In the genomic region with DNA sequence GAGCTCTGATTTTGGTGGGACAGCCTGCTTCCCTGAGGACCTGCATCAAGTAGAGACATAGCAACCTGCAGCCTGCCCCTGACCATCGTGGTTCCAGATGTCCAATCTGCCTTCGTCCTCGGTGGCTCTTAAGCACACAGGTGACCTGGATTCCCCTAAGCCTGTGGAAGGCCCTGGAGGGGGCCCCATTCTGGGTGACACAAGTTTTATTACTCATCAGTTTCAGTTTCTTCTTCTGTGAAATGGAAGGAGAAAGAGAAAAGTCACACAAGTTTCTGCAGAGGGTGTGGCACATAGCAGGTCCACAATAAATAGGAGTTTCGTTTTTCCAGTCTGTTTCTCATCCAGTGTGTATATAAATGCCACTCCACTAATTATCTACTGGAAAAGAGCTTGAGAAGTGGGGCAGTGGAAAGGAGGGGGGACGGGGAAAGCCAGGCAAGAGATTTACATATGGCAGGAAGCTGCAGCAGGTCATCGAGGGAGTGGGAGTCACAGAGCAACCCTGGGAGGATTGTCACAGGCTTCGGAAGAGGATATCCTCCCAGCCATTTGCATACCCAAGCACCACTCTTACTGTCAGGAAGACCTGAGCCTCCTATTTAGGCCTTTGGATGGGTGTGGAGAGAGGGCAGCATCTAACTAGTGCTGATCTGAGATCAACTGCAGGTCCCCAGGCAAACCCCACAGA, we compare ENCODE assay signal across 10 cellular contexts. TPM values are rescaled to one million over a fixed set of nuclear protein-coding genes. Genes with fewer than 3 reads are reported as not detected.
DNase-seq lines count a peak whose midpoint lies in the region; ATAC-seq and TF ChIP-seq lines count a peak whose summit lies in the region.
"Had no signal": no experiment of that assay in that cellular context is flagged by ENCODE, and none has a peak within 500 bp of the region (broad histone marks: within the 10 kb centered on the region; RNA-seq: fewer than 3 reads in every experiment).

No MANE protein-coding gene starts in this region.

- H3K27me3 Mint-ChIP-seq in activated T-cell treated with anti-CD3 and anti-CD28 coated beads, Interleukin-2, amount 50 U/mL, for 24 hours: no peaks in the 10 kb centered on the region
- H3K27me3 Mint-ChIP-seq in activated CD8-positive, alpha-beta T cell treated with anti-CD3 and anti-CD28 coated beads for 36 hours: no peaks in the 10 kb centered on the region
- peaks cover 3% of the 10 kb centered on the region for H3K27me3 Mint-ChIP-seq in endothelial cell (ENCODE audit: unreplicated experiment)

- no peak overlapping the region for H3K4me3 ChIP-seq in testis
- H3K4me3 ChIP-seq: SJSA1 had no signal

- no peak for TF ChIP-seq POLR2A in testis (IDR thresholded peaks at IDR 0.05)

- CTCF ChIA-PET in activated CD8-positive, alpha-beta T cell treated with anti-CD3 and anti-CD28 coated beads for 36 hours (lab: Charles Lee): interaction anchor here (0.9 to 18.3 kb wide), 3 partner anchors 18 to 70 kb away, joined by 3 to 601 read pairs (median 8); no protein-coding TSS in a partner anchor

- no peaks in the 10 kb centered on the region for H3K27me3 ChIP-seq in testis
- H3K27me3 ChIP-seq: SJSA1 had no signal

- H3K4me3 Mint-ChIP-seq in activated T-cell treated with anti-CD3 and anti-CD28 coated beads, Interleukin-2, amount 50 U/mL, for 24 hours: peak overlapping the region; percentile 57
- peak overlapping the region; percentile 39 for H3K4me3 Mint-ChIP-seq in activated CD8-positive, alpha-beta T cell treated with anti-CD3 and anti-CD28 coated beads for 36 hours
- no peak overlapping the region for H3K4me3 Mint-ChIP-seq in endothelial cell (ENCODE audit: unreplicated experiment)

- H3K4me1 ChIP-seq in testis: no peaks in the 10 kb centered on the region

- intact Hi-C loops in activated CD8-positive, alpha-beta T cell treated with anti-CD3 and anti-CD28 coated beads for 36 hours (cut with micrococcal nuclease): loop anchor here (5.0 kb wide), 1 partner anchor 52 kb away; no protein-coding TSS in a partner anchor
- intact Hi-C loops in testis (cut with DNase I; ENCODE audit: low total_unique reads): no loop called here

- no peak overlapping the region for H3K27ac ChIP-seq in testis
- H3K27ac ChIP-seq: SJSA1 had no signal

- no peak for TF ChIP-seq CTCF in activated CD8-positive, alpha-beta T cell treated with anti-CD3 and anti-CD28 coated beads for 36 hours (IDR thresholded peaks at IDR 0.05)
- TF ChIP-seq CTCF in testis (IDR thresholded peaks at IDR 0.05): no peak
- no peak for TF ChIP-seq CTCF in endothelial cell (IDR thresholded peaks at IDR 0.05; ENCODE audit: unreplicated experiment)

- H3K27ac Mint-ChIP-seq in activated T-cell treated with anti-CD3 and anti-CD28 coated beads, Interleukin-2, amount 50 U/mL, for 24 hours: peak overlapping the region; percentile 91
- peak overlapping the region; percentile 92 for H3K27ac Mint-ChIP-seq in activated CD8-positive, alpha-beta T cell treated with anti-CD3 and anti-CD28 coated beads for 36 hours
- no peak overlapping the region for H3K27ac Mint-ChIP-seq in endothelial cell (ENCODE audit: unreplicated experiment)

- DNase-seq in activated T-cell treated with anti-CD3 and anti-CD28 coated beads, Interleukin-2, amount 50 U/mL, for 24 hours: peak; percentile 47
- no peak for DNase-seq in activated T-cell treated with anti-CD3 and anti-CD28 coated beads, Interleukin-2, amount 50 U/mL, for 1 hour
- peak; percentile 78 for DNase-seq in activated CD8-positive, alpha-beta T cell treated with anti-CD3 and anti-CD28 coated beads for 36 hours
- DNase-seq in stimulated activated naive CD8-positive, alpha-beta T cell treated with anti-CD3 and anti-CD28 coated beads, Interleukin-15, Interleukin-2, amounts not matched to agents 100 U/mL and 50 U/mL, for 24 hours: peak; percentile 52
- no peak for DNase-seq in testis
- DNase-seq in endothelial cell (ENCODE audit: low spot score): no peak
- no peak for DNase-seq in cerebellar nuclear complex (lab: John Stamatoyannopoulos, UW)
- DNase-seq: anterior cingulate cortex had no signal

- H3K9me3 ChIP-seq in testis: no peaks in the 10 kb centered on the region
- H3K9me3 ChIP-seq: SJSA1 had no signal

- no peaks in the 10 kb centered on the region for H3K36me3 ChIP-seq in testis (ENCODE audit: low read depth, missing control alignments)
- H3K36me3 ChIP-seq: SJSA1 had no signal

- peak; percentile 44 for ATAC-seq in HG02798 (IDR thresholded peaks at IDR 0.05; ENCODE audit: poor library complexity, unreplicated experiment)
- peak; percentile 59 for ATAC-seq in activated CD8-positive, alpha-beta T cell treated with anti-CD3 and anti-CD28 coated beads for 36 hours
- peak; percentile 56 for ATAC-seq in stimulated activated naive CD8-positive, alpha-beta T cell treated with anti-CD3 and anti-CD28 coated beads, Interleukin-15, Interleukin-2, amounts not matched to agents 100 U/mL and 50 U/mL, for 24 hours

- H3K36me3 Mint-ChIP-seq in activated T-cell treated with anti-CD3 and anti-CD28 coated beads, Interleukin-2, amount 50 U/mL, for 24 hours (ENCODE audit: low read depth): no peaks in the 10 kb centered on the region
- no peaks in the 10 kb centered on the region for H3K36me3 Mint-ChIP-seq in activated CD8-positive, alpha-beta T cell treated with anti-CD3 and anti-CD28 coated beads for 36 hours (ENCODE audit: low read depth)
- no peaks in the 10 kb centered on the region for H3K36me3 Mint-ChIP-seq in endothelial cell (ENCODE audit: low read depth, unreplicated experiment)

- POLR2A ChIA-PET in activated CD8-positive, alpha-beta T cell treated with anti-CD3 and anti-CD28 coated beads for 36 hours (lab: Charles Lee): interaction anchor here (0.7 to 1.9 kb wide), 4 partner anchors 8 to 68 kb away, joined by 3 to 5 read pairs (median 4); no protein-coding TSS in a partner anchor

- 76 to 81% methylated on average over 7 of the region's 7 CpGs for WGBS in testis, 2 donors

- H3K9me3 Mint-ChIP-seq in activated T-cell treated with anti-CD3 and anti-CD28 coated beads, Interleukin-2, amount 50 U/mL, for 24 hours: peaks cover 5% of the 10 kb centered on the region
- H3K9me3 Mint-ChIP-seq in activated CD8-positive, alpha-beta T cell treated with anti-CD3 and anti-CD28 coated beads for 36 hours: peaks cover 2% of the 10 kb centered on the region
- no peaks in the 10 kb centered on the region for H3K9me3 Mint-ChIP-seq in endothelial cell (ENCODE audit: unreplicated experiment)

- H3K4me1 Mint-ChIP-seq in activated T-cell treated with anti-CD3 and anti-CD28 coated beads, Interleukin-2, amount 50 U/mL, for 24 hours (ENCODE audit: low read depth): peaks cover 51% of the 10 kb centered on the region
- peaks cover 51% of the 10 kb centered on the region for H3K4me1 Mint-ChIP-seq in activated CD8-positive, alpha-beta T cell treated with anti-CD3 and anti-CD28 coated beads for 36 hours (ENCODE audit: low read depth)
- peaks cover 14% of the 10 kb centered on the region for H3K4me1 Mint-ChIP-seq in endothelial cell (ENCODE audit: unreplicated experiment)

RNA-seq across cellular contexts. Expression of a gene that starts 10.0 kb away (rescaled TPM):
- total RNA-seq in activated CD8-positive, alpha-beta T cell treated with anti-CD3 and anti-CD28 coated beads for 36 hours: not detected
- total RNA-seq in testis: 1 to 10 TPM in 1 of 2 donors, under 1 TPM in 1; 0.87 to 1.4 TPM
- polyA plus RNA-seq in testis (ENCODE audit: insufficient read depth, low read depth, low replicate concordance): 0.53 TPM
- total RNA-seq in endothelial cell (ENCODE audit: unreplicated experiment): 1.3 TPM
- total RNA-seq: SJSA1 had no signal

Comparison
In these comparisons a context has a peak if more than half of its experiments do, and no peak if none do; other contexts are left out.
1. DNase-seq: peak in activated T-cell treated with anti-CD3 and anti-CD28 coated beads, Interleukin-2, amount 50 U/mL, for 24 hours (single experiment), activated CD8-positive, alpha-beta T cell treated with anti-CD3 and anti-CD28 coated beads for 36 hours (single experiment) and stimulated activated naive CD8-positive, alpha-beta T cell treated with anti-CD3 and anti-CD28 coated beads, Interleukin-15, Interleukin-2, amounts not matched to agents 100 U/mL and 50 U/mL, for 24 hours (single experiment); none in activated T-cell treated with anti-CD3 and anti-CD28 coated beads, Interleukin-2, amount 50 U/mL, for 1 hour (single experiment), testis (single experiment), endothelial cell (single experiment) and cerebellar nuclear complex (0 of 2).
2. Peak in every context shown above with its lines, with median percentiles within 50 percentile points of each other: ATAC-seq.